Comparison of ENCODE assay signal across 1 cellular context in genomic region chr12:49336645-49337584, GRCh38.
TF ChIP-seq lines count a peak whose summit lies in the region.

Gene C1QL4 (minus strand): TSS chr12:49337188. CDS start chr12:49336477, 711 bp downstream.

TF ChIP-seq in HEK293, 187 proteins besides CTCF, POLR2A, EP300 and RAD21 (continued from another document and continues in another):
- TF ChIP-seq BCL11B (tag by site-specific recombination; IDR thresholded peaks at IDR 0.05; ENCODE audit: low read depth): no peak
- TF ChIP-seq, protein P1, sequence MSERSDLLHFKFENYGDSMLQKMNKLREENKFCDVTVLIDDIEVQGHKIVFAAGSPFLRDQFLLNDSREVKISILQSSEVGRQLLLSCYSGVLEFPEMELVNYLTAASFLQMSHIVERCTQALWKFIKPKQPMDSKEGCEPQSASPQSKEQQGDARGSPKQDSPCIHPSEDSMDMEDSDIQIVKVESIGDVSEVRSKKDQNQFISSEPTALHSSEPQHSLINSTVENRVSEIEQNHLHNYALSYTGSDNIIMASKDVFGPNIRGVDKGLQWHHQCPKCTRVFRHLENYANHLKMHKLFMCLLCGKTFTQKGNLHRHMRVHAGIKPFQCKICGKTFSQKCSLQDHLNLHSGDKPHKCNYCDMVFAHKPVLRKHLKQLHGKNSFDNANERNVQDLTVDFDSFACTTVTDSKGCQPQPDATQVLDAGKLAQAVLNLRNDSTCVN (tag by site-specific recombination; optimal IDR thresholded peaks at IDR 0.05): peak; percentile 84
- peak; percentile 93 for TF ChIP-seq ZNF561 (tag by site-specific recombination; IDR thresholded peaks at IDR 0.05; ENCODE audit: borderline replicate concordance)
- TF ChIP-seq ZNF19 (tag by site-specific recombination; IDR thresholded peaks at IDR 0.05; ENCODE audit: low read depth): no peak
- peak; percentile 79 for TF ChIP-seq KLF7 (tag by site-specific recombination; IDR thresholded peaks at IDR 0.05; ENCODE audit: borderline replicate concordance)
- no peak for TF ChIP-seq ZNF830 (tag by site-specific recombination; IDR thresholded peaks at IDR 0.05; ENCODE audit: low read depth)
- peak; percentile 62 for TF ChIP-seq ZNF366 (tag by site-specific recombination; conservative IDR thresholded peaks at IDR 0.05)
- TF ChIP-seq ZNF658 (tag by site-specific recombination; IDR thresholded peaks at IDR 0.05): no peak
- no peak for TF ChIP-seq REST (tag by site-specific recombination; IDR thresholded peaks at IDR 0.05)
- TF ChIP-seq HOXA7 (CRISPR knock-in tag; IDR thresholded peaks at IDR 0.05; ENCODE audit: borderline replicate concordance): no peak
- no peak for TF ChIP-seq ZBTB1 (tag by site-specific recombination; IDR thresholded peaks at IDR 0.05)
- peak; percentile 94 for TF ChIP-seq EGR2 (tag by site-specific recombination; IDR thresholded peaks at IDR 0.05; ENCODE audit: low read depth)
- peak; percentile 85 for TF ChIP-seq WT1 (tag by site-specific recombination; IDR thresholded peaks at IDR 0.05)
- TF ChIP-seq ZNF529 (tag by site-specific recombination; IDR thresholded peaks at IDR 0.05; ENCODE audit: insufficient replicate concordance): no peak
- TF ChIP-seq GFI1B (tag by site-specific recombination; IDR thresholded peaks at IDR 0.05): no peak
- TF ChIP-seq TRIM28 (IDR thresholded peaks at IDR 0.05; ENCODE audit: borderline replicate concordance, low read length): no peak
- peak; percentile 78 for TF ChIP-seq ZIC2 (tag by site-specific recombination; IDR thresholded peaks at IDR 0.05)
- no peak for TF ChIP-seq ZNF473 (tag by site-specific recombination; IDR thresholded peaks at IDR 0.05)
- no peak for TF ChIP-seq ZNF837 (tag by site-specific recombination; IDR thresholded peaks at IDR 0.05)
- TF ChIP-seq ZNF791 (tag by site-specific recombination; IDR thresholded peaks at IDR 0.05): no peak
- TF ChIP-seq ZBTB7A (tag by site-specific recombination; IDR thresholded peaks at IDR 0.05; ENCODE audit: low read depth): no peak
- peak; percentile 67 for TF ChIP-seq KLF1 (tag by site-specific recombination; IDR thresholded peaks at IDR 0.05)
- TF ChIP-seq ZNF624 (tag by site-specific recombination; IDR thresholded peaks at IDR 0.05): no peak
- TF ChIP-seq ZNF350 (tag by site-specific recombination; IDR thresholded peaks at IDR 0.05): no peak
- no peak; the same call in 1 of the 2 replicates for TF ChIP-seq ZBTB10 (tag by site-specific recombination; IDR thresholded peaks at IDR 0.05)
- TF ChIP-seq KLF17 (tag by site-specific recombination; IDR thresholded peaks at IDR 0.05): peak; percentile 73; the same call in 1 of the 2 replicates
- no peak for TF ChIP-seq ZSCAN23 (tag by site-specific recombination; IDR thresholded peaks at IDR 0.05)
- TF ChIP-seq SP2 (tag by site-specific recombination; IDR thresholded peaks at IDR 0.05): peak; percentile 59
- no peak for TF ChIP-seq HIC1 (tag by site-specific recombination; IDR thresholded peaks at IDR 0.05)
- no peak for TF ChIP-seq ZNF211 (tag by site-specific recombination; IDR thresholded peaks at IDR 0.05; ENCODE audit: low read depth)
- no peak for TF ChIP-seq REPIN1 (tag by site-specific recombination; IDR thresholded peaks at IDR 0.05; ENCODE audit: low read depth)
- TF ChIP-seq, protein P2, sequence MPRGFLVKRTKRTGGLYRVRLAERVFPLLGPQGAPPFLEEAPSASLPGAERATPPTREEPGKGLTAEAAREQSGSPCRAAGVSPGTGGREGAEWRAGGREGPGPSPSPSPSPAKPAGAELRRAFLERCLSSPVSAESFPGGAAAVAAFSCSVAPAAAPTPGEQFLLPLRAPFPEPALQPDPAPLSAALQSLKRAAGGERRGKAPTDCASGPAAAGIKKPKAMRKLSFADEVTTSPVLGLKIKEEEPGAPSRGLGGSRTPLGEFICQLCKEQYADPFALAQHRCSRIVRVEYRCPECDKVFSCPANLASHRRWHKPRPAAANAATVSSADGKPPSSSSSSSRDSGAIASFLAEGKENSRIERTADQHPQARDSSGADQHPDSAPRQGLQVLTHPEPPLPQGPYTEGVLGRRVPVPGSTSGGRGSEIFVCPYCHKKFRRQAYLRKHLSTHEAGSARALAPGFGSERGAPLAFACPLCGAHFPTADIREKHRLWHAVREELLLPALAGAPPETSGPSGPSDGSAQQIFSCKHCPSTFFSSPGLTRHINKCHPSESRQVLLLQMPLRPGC (tag by site-specific recombination; IDR thresholded peaks at IDR 0.05): no peak
- TF ChIP-seq SP3 (tag by site-specific recombination; IDR thresholded peaks at IDR 0.05): peak; percentile 76
- TF ChIP-seq ZNF704 (tag by site-specific recombination; IDR thresholded peaks at IDR 0.05): no peak
- TF ChIP-seq ZNF585B (tag by site-specific recombination; IDR thresholded peaks at IDR 0.05): no peak
- TF ChIP-seq, protein P3, sequence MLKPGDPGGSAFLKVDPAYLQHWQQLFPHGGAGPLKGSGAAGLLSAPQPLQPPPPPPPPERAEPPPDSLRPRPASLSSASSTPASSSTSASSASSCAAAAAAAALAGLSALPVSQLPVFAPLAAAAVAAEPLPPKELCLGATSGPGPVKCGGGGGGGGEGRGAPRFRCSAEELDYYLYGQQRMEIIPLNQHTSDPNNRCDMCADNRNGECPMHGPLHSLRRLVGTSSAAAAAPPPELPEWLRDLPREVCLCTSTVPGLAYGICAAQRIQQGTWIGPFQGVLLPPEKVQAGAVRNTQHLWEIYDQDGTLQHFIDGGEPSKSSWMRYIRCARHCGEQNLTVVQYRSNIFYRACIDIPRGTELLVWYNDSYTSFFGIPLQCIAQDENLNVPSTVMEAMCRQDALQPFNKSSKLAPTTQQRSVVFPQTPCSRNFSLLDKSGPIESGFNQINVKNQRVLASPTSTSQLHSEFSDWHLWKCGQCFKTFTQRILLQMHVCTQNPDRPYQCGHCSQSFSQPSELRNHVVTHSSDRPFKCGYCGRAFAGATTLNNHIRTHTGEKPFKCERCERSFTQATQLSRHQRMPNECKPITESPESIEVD (tag by site-specific recombination; IDR thresholded peaks at IDR 0.05): no peak
- no peak; the same call in 1 of the 2 replicates for TF ChIP-seq ZBTB17 (tag by site-specific recombination; IDR thresholded peaks at IDR 0.05)
- TF ChIP-seq GLIS1 (tag by site-specific recombination; IDR thresholded peaks at IDR 0.05): peak; percentile 94
- peak; percentile 15; the same call in 1 of the 2 replicates for TF ChIP-seq ZNF76 (tag by site-specific recombination; IDR thresholded peaks at IDR 0.05; ENCODE audit: borderline replicate concordance, low read depth)
- TF ChIP-seq ZNF621 (tag by site-specific recombination; IDR thresholded peaks at IDR 0.05): no peak
- TF ChIP-seq SCRT1 (tag by site-specific recombination; IDR thresholded peaks at IDR 0.05; ENCODE audit: borderline replicate concordance): no peak
- TF ChIP-seq ZNF175 (tag by site-specific recombination; IDR thresholded peaks at IDR 0.05): no peak
- no peak for TF ChIP-seq ZNF544 (tag by site-specific recombination; IDR thresholded peaks at IDR 0.05)
- TF ChIP-seq ZNF311 (tag by site-specific recombination; IDR thresholded peaks at IDR 0.05; ENCODE audit: borderline replicate concordance): no peak
- peak; percentile 96 for TF ChIP-seq ZBTB48 (tag by site-specific recombination; IDR thresholded peaks at IDR 0.05)
- TF ChIP-seq ZFHX2 (tag by site-specific recombination; conservative IDR thresholded peaks at IDR 0.05): peak; percentile 96
- no peak for TF ChIP-seq ZNF302 (tag by site-specific recombination; IDR thresholded peaks at IDR 0.05; ENCODE audit: low read depth)
- TF ChIP-seq ZNF239 (tag by site-specific recombination; IDR thresholded peaks at IDR 0.05): no peak
- no peak for TF ChIP-seq ZNF394 (tag by site-specific recombination; IDR thresholded peaks at IDR 0.05; ENCODE audit: borderline replicate concordance)
- no peak for TF ChIP-seq ZNF521 (tag by site-specific recombination; IDR thresholded peaks at IDR 0.05)
- no peak for TF ChIP-seq ZNF571 (tag by site-specific recombination; IDR thresholded peaks at IDR 0.05)
- no peak for TF ChIP-seq ZBTB49 (tag by site-specific recombination; IDR thresholded peaks at IDR 0.05; ENCODE audit: low read depth)
